ENCODE assay signal across 9 cellular contexts in the genomic region with DNA sequence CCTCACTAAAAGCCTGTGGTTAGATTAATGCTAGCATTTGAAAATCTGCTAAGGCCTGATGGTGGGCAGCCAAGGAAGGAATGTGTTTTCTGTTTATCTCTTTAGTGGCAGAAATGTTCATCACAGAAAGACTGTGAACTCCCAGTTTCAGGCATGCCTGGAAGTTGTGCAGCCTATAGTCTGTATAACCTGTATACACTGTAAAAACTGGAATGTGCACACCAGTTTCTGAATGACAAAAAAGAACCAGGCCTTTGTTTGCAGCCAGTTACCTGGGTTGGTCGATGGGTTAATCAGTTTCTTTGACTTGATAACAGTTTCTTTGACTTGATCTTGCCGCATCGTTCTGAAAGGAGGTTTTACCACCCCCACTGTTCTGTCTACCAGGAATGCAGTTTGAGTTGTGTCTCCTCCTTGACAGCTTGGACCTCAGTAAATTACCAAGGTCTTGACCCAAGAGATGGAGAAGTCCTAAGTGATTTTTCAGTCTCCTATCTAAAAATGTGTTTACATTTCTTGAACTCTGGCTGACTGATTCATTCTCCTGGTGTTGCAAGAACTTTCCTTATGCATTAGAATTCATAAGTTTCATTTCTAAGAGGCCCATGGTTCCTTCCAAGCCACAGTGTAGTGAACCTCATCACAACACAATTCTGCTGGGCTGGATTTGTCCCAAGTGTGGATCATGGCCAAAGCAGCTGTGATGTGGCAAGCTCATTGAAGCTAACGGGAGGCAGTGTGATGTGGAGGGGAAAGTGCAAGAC.
DNase-seq lines count a peak whose midpoint lies in the region; ATAC-seq and TF ChIP-seq lines count a peak whose summit lies in the region.
"Had no signal": no experiment of that assay in that cellular context is flagged by ENCODE, and none has a peak within 500 bp of the region (broad histone marks: within the 10 kb centered on the region; RNA-seq: fewer than 3 reads in every experiment).

No MANE protein-coding gene starts in this region.

- H3K4me1 ChIP-seq in foreskin keratinocyte, result no peaks in the 10 kb centered on the region

- peak; percentile 99 for DNase-seq in AG04449 (ENCODE audit: low read depth, low spot score)
- DNase-seq in RPMI7951 (ENCODE audit: low read depth), result peak; percentile 89
- peak; percentile 23 to 45 for DNase-seq in foreskin keratinocyte
- DNase-seq in omental fat pad (ENCODE audit: low spot score), result peak; percentile 40
- DNase-seq in CD1c-positive myeloid dendritic cell (ENCODE audit: extremely low spot score), result no peak
- no peak for DNase-seq in DMS79 treated with DMSO at 0.1 percent for 48 hours (lab: John Stamatoyannopoulos, UW)
- DNase-seq: activated CD4-positive, alpha-beta T cell treated with anti-CD3 and anti-CD28 coated beads for 48 hours had no signal

- H3K27ac ChIP-seq in foreskin keratinocyte, result no peak overlapping the region

- H3K27me3 ChIP-seq in foreskin keratinocyte, result peaks cover 2% of the 10 kb centered on the region

- TF ChIP-seq CTCF in AG04449 (IDR thresholded peaks at IDR 0.05; ENCODE audit: insufficient read depth, low read length, missing control alignments), result no peak
- no peak for TF ChIP-seq CTCF in foreskin keratinocyte (conservative IDR thresholded peaks at IDR 0.05)
- no peak for TF ChIP-seq CTCF in omental fat pad (IDR thresholded peaks at IDR 0.05)

- no peak for ATAC-seq in foreskin keratinocyte
- peak; percentile 95 for ATAC-seq in omental fat pad (ENCODE audit: low FRiP score)
- ATAC-seq in GM18502 (IDR thresholded peaks at IDR 0.05; ENCODE audit: poor library complexity, unreplicated experiment), result no peak
- no peak for ATAC-seq in GM21515 (IDR thresholded peaks at IDR 0.05; ENCODE audit: unreplicated experiment)

- no peak overlapping the region; the same call in 1 of the 2 replicates for H3K4me3 ChIP-seq in AG04449 (ENCODE audit: low read depth, low read length)

- CTCF ChIA-PET in AG04449 (lab: Yijun Ruan, JAX), result interaction anchor here (2.1 kb wide), 1 partner anchor 43 kb away, joined by 6 read pairs; no protein-coding TSS in a partner anchor

- POLR2A ChIA-PET in AG04449 (lab: Yijun Ruan, JAX), result interaction anchor here (0.6 to 1.3 kb wide), 3 partner anchors 14 to 281 kb away, joined by 3 read pairs; no protein-coding TSS in a partner anchor

Comparison
In these comparisons a context has a peak if more than half of its experiments do, and no peak if none do; other contexts are left out.
1. DNase-seq: peak in AG04449 (single experiment), RPMI7951 (single experiment), foreskin keratinocyte (2 of 2) and omental fat pad (single experiment); none in CD1c-positive myeloid dendritic cell (single experiment) and DMS79 treated with DMSO at 0.1 percent for 48 hours (single experiment).